8 cellular contexts compared by ENCODE assay signal in the genomic region with DNA sequence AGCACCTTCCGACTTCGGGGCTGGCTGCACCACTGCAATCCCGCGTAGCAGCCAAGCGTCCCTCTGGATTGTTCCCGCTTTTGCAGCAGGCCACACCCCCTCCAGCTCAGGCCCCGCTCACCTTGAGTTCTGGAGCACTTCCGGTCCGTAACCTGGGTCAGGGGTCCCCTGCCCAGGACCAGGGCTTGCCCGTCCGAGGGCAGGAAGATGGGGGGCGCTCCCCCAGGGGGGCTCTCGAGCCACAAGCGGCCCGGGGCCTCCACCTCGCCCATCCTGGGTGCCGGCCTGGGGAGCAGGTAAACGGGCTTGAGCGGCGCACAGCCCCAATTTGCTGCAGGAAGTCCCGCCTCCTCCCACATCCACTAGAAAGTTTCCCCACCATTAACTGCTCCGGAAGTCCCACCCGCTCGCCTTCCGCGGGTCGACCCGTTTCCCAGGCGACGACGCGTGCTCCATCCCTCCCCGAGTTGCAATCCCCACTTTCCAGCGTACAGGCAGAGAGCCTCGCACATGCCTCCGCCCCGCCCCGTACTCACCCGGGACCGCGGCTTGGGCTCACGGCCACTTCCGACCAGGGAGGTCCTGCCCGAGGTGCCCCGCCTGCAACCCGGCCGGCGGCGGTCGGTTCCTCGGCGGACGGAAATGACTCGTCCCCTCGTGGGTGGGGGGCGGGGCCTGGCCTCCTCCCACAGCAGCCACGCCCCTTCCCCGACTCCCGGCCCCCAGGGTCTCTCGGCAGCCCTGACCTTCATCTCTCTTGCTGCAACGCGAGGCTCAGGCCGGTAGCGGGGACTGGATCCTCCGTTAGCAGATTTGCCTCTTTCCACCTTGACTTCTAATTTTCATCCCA. TPM values are rescaled to one million over a fixed set of nuclear protein-coding genes. Genes with fewer than 3 reads are reported as not detected.
A peak's percentile ranks its signal among the peaks of the same experiment; 100 is the strongest.
DNase-seq lines count a peak whose midpoint lies in the region; ATAC-seq lines count a peak whose summit lies in the region.

A gene (minus strand): TSS at position 644 of the 850 bp plus-strand sequence. CDS start 372 bp downstream, at position 272.

- DNase-seq in AG08395 (ENCODE audit: low spot score) (peak; percentile 94), NCI-H524 (lab: John Stamatoyannopoulos, UW) (peak; percentile 94), cerebellum (ENCODE audit: low spot score) (peak; percentile 93), kidney glomerular epithelial cell (lab: John Stamatoyannopoulos, UW) (peak; percentile 78)
- peak; percentile 81 to 92 for DNase-seq in activated CD4-positive, alpha-beta T cell treated with anti-CD3 and anti-CD28 coated beads for 24 hours (ENCODE audit: low read depth in 2 of 2)
- DNase-seq in stimulated activated CD4-positive, alpha-beta T cell treated with anti-CD3 and anti-CD28 coated beads, Interleukin-1b, Interleukin-23, amount 100 ng/mL, for 1 hour (ENCODE audit: low read depth in 2 of 2): peak; percentile 46 to 91

- peak; percentile 36 for ATAC-seq in GM19043 (IDR thresholded peaks at IDR 0.05; ENCODE audit: low read depth, unreplicated experiment)
- ATAC-seq in HG03439 (IDR thresholded peaks at IDR 0.05; ENCODE audit: unreplicated experiment): peak; percentile 41

RNA-seq across cellular contexts. Expression of the gene that starts here (rescaled TPM):
- total RNA-seq in cerebellum: 31.0 TPM

Comparison
In these comparisons a context has a peak if more than half of its experiments do, and no peak if none do; other contexts are left out.
1. Peak in every context shown above with its lines: DNase-seq and ATAC-seq.